ENCODE assay signal across 28 cellular contexts in genomic region chr1:15945832-15946448, GRCh38. TPM values are rescaled to one million over a fixed set of nuclear protein-coding genes. Genes with fewer than 3 reads are reported as not detected.
DNase-seq lines count a peak whose midpoint lies in the region; ATAC-seq and TF ChIP-seq lines count a peak whose summit lies in the region.
"Had no signal": no experiment of that assay in that cellular context is flagged by ENCODE, and none has a peak within 500 bp of the region (broad histone marks: within the 10 kb centered on the region; RNA-seq: fewer than 3 reads in every experiment).

No MANE protein-coding gene starts in this region.

- H3K4me3 Mint-ChIP-seq in activated CD4-positive, alpha-beta T cell treated with anti-CD3 and anti-CD28 coated beads for 36 hours: no peak overlapping the region
- H3K4me3 Mint-ChIP-seq: neural crest cell had no signal

- peak in 1 of 2 donors; percentile 45 for TF ChIP-seq POLR2A in adrenal gland (IDR thresholded peaks at IDR 0.05)

- peak overlapping the region; percentile 55 for H3K27ac Mint-ChIP-seq in activated CD4-positive, alpha-beta T cell treated with anti-CD3 and anti-CD28 coated beads for 36 hours

- ATAC-seq in activated CD4-positive, alpha-beta T cell treated with anti-CD3 and anti-CD28 coated beads for 36 hours: no peak
- ATAC-seq in GM21526 (IDR thresholded peaks at IDR 0.05; ENCODE audit: low FRiP score, unreplicated experiment): no peak
- ATAC-seq: foreskin keratinocyte, heart right ventricle, right cardiac atrium had no signal

- CTCF ChIA-PET in activated CD4-positive, alpha-beta T cell treated with anti-CD3 and anti-CD28 coated beads for 36 hours (lab: Charles Lee): interaction anchor here (0.6 kb wide), 1 partner anchor 101 kb away, joined by 3 read pairs; no protein-coding TSS in a partner anchor

- intact Hi-C loops in activated CD4-positive, alpha-beta T cell treated with anti-CD3 and anti-CD28 coated beads for 36 hours (cut with DNase I, micrococcal nuclease): no loop called here
- intact Hi-C loops in adrenal gland (cut with DNase I): no loop called here

- POLR2A ChIA-PET in activated CD4-positive, alpha-beta T cell treated with anti-CD3 and anti-CD28 coated beads for 36 hours (lab: Charles Lee): interaction anchor here (1.5 kb wide), 1 partner anchor 20 kb away, joined by 3 read pairs; no protein-coding TSS in a partner anchor

- peaks cover 6% of the 10 kb centered on the region for H3K36me3 ChIP-seq in H7 (replicated peaks; ENCODE audit: control insufficient read depth, insufficient read depth, low read length)
- peaks cover 0 to 72% of the 10 kb centered on the region in 2 donors for H3K36me3 ChIP-seq in adrenal gland (replicated peaks in 1 of 2)

- no peaks in the 10 kb centered on the region for H3K9me3 ChIP-seq in adrenal gland (replicated peaks in 1 of 3)
- H3K9me3 ChIP-seq: esophagus muscularis mucosa, heart right ventricle, SK-N-SH had no signal

- H3K4me1 ChIP-seq in adrenal gland (replicated peaks in 1 of 2): peaks cover 35 to 48% of the 10 kb centered on the region in 2 donors

- H3K27me3 Mint-ChIP-seq in activated CD4-positive, alpha-beta T cell treated with anti-CD3 and anti-CD28 coated beads for 36 hours: no peaks in the 10 kb centered on the region

- DNase-seq in activated CD4-positive, alpha-beta T cell treated with anti-CD3 and anti-CD28 coated beads for 36 hours: no peak
- DNase-seq in activated CD4-positive, alpha-beta T cell treated with anti-CD3 and anti-CD28 coated beads for 48 hours: no peak
- DNase-seq in H7: peak; percentile 46
- DNase-seq in adrenal gland: peak; percentile 74 to 89 (median 86)
- DNase-seq in stimulated activated CD8-positive, alpha-beta memory T cell treated with anti-CD3 and anti-CD28 coated beads, Interleukin-4, amount 100 ng/mL, for 48 hours: peak; percentile 22
- no peak for DNase-seq in NOMO-1 treated with dmso at 0.1 percent for 144 hours (lab: John Stamatoyannopoulos, UW; ENCODE audit: unreplicated experiment)
- no peak for DNase-seq in NCI-H69 (lab: John Stamatoyannopoulos, UW)
- DNase-seq: activated CD4-positive, alpha-beta T cell treated with anti-CD3 and anti-CD28 coated beads for 1 hour; anterior cingulate cortex; Calu3; foreskin keratinocyte; heart right ventricle; Kasumi-1; MV-4-11; NCI-H146; NCI-H446 treated with DMSO at 0.1 percent for 48 hours; SK-N-SH; T-helper 2 cell had no signal

- WGBS in adrenal gland, 4 donors: 72 to 77% (median 72%) methylated on average over 5 to 17 of the region's 17 CpGs; no CpG with 5 or more reads in 1 of the 4 donors

- peaks cover 39% of the 10 kb centered on the region for H3K4me1 Mint-ChIP-seq in activated CD4-positive, alpha-beta T cell treated with anti-CD3 and anti-CD28 coated beads for 36 hours

- H3K27me3 ChIP-seq in H7 (ENCODE audit: control insufficient read depth, insufficient read depth, low read length) (no peaks in the 10 kb centered on the region), adrenal gland (no peaks in the 10 kb centered on the region)
- H3K27me3 ChIP-seq: esophagus muscularis mucosa, foreskin keratinocyte, heart right ventricle had no signal

- peaks cover 32% of the 10 kb centered on the region for H3K36me3 Mint-ChIP-seq in activated CD4-positive, alpha-beta T cell treated with anti-CD3 and anti-CD28 coated beads for 36 hours (ENCODE audit: low read depth)

- H3K9me3 Mint-ChIP-seq in activated CD4-positive, alpha-beta T cell treated with anti-CD3 and anti-CD28 coated beads for 36 hours (ENCODE audit: low read depth): no peaks in the 10 kb centered on the region
- H3K9me3 Mint-ChIP-seq: neural crest cell had no signal

- H3K4me3 ChIP-seq in H7 (ENCODE audit: insufficient read depth, low read depth, low read length): no peak overlapping the region
- no peak overlapping the region for H3K4me3 ChIP-seq in adrenal gland
- H3K4me3 ChIP-seq: esophagus muscularis mucosa, heart right ventricle, lung had no signal

- TF ChIP-seq CTCF in adrenal gland (IDR thresholded peaks at IDR 0.05): no peak

- peak overlapping the region in 3 of 5 donors; percentile 52 to 82 (median 76) for H3K27ac ChIP-seq in adrenal gland
- H3K27ac ChIP-seq: 22Rv1, C4-2B, foreskin keratinocyte, heart right ventricle, HL-60 had no signal

RNA-seq across cellular contexts. Expression of gene ZBTB17, which starts 30.0 kb away (rescaled TPM):
- 10 to 100 TPM; 47.7 to 48.3 TPM for total RNA-seq in activated CD4-positive, alpha-beta T cell treated with anti-CD3 and anti-CD28 coated beads for 36 hours
- total RNA-seq in H7 (2014; rRNA removed; shearing (Covaris generic)): 53.5 and 62.6 TPM in 2 replicates
- total RNA-seq in adrenal gland: 10 to 100 TPM; 26.8 to 50.2 (median 33.7) TPM
- 100 to 1,000 TPM in 2 of 3 donors, 1 to 10 TPM in 1; 8.0 to 172 (median 114) TPM for polyA plus RNA-seq in adrenal gland

RNA-seq across cellular contexts. Expression of gene SRARP, which starts 58.1 kb away (rescaled TPM):
- total RNA-seq in activated CD4-positive, alpha-beta T cell treated with anti-CD3 and anti-CD28 coated beads for 36 hours: not detected
- total RNA-seq in H7 (2014; rRNA removed; shearing (Covaris generic)): 0.15 and 0.28 TPM in 2 replicates
- total RNA-seq in adrenal gland: not detected
- not detected for polyA plus RNA-seq in adrenal gland
- total RNA-seq: bronchial epithelial cell, Calu3, esophagus muscularis mucosa, foreskin keratinocyte, lung, neural crest cell, urinary bladder had no signal
- polyA plus RNA-seq: foreskin keratinocyte, SK-N-SH had no signal

Comparison
In these comparisons a context has a peak if more than half of its experiments do, and no peak if none do; other contexts are left out.
1. DNase-seq: peak in H7 (single experiment), adrenal gland (7 of 7) and stimulated activated CD8-positive, alpha-beta memory T cell treated with anti-CD3 and anti-CD28 coated beads, Interleukin-4, amount 100 ng/mL, for 48 hours (single experiment); none in activated CD4-positive, alpha-beta T cell treated with anti-CD3 and anti-CD28 coated beads for 36 hours (single experiment), activated CD4-positive, alpha-beta T cell treated with anti-CD3 and anti-CD28 coated beads for 48 hours (single experiment), NOMO-1 treated with dmso at 0.1 percent for 144 hours (single experiment) and NCI-H69 (single experiment).